In the genomic region with DNA sequence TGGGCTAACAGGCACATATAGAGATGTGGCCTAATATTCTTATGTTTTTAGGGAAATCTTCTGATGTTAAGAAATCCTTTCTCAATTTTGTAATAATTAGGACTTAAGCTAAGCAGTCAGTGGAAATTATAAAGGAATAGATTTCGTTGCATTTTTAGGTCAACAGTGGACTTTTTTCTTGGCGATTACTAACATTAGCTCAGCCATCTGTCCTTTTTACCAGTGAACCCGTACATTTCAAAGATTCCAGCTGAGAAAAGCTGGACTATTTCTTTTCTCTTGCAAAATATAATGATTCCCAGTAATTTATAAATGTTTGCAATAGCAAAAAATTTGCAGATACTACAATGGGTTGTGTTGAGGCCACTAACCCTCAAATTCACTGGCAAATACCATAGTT, we compare ENCODE assay signal across 1 cellular context.
TF ChIP-seq lines count a peak whose summit lies in the region.

No MANE protein-coding gene starts in this region.

TF ChIP-seq in A549, 52 proteins besides CTCF, POLR2A, EP300 and RAD21 (continued from another document):
- TF ChIP-seq, protein P1, sequence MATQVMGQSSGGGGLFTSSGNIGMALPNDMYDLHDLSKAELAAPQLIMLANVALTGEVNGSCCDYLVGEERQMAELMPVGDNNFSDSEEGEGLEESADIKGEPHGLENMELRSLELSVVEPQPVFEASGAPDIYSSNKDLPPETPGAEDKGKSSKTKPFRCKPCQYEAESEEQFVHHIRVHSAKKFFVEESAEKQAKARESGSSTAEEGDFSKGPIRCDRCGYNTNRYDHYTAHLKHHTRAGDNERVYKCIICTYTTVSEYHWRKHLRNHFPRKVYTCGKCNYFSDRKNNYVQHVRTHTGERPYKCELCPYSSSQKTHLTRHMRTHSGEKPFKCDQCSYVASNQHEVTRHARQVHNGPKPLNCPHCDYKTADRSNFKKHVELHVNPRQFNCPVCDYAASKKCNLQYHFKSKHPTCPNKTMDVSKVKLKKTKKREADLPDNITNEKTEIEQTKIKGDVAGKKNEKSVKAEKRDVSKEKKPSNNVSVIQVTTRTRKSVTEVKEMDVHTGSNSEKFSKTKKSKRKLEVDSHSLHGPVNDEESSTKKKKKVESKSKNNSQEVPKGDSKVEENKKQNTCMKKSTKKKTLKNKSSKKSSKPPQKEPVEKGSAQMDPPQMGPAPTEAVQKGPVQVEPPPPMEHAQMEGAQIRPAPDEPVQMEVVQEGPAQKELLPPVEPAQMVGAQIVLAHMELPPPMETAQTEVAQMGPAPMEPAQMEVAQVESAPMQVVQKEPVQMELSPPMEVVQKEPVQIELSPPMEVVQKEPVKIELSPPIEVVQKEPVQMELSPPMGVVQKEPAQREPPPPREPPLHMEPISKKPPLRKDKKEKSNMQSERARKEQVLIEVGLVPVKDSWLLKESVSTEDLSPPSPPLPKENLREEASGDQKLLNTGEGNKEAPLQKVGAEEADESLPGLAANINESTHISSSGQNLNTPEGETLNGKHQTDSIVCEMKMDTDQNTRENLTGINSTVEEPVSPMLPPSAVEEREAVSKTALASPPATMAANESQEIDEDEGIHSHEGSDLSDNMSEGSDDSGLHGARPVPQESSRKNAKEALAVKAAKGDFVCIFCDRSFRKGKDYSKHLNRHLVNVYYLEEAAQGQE (IDR thresholded peaks at IDR 0.05), result no peak
- TF ChIP-seq FOSB (CRISPR knock-in tag; IDR thresholded peaks at IDR 0.05) (no peak), FOXS1 (CRISPR knock-in tag; IDR thresholded peaks at IDR 0.05) (no peak)
